In genomic region chr17:31321481-31321880, GRCh38 we compare ENCODE assay signal across 8 cellular contexts. TPM values are rescaled to one million over a fixed set of nuclear protein-coding genes. Genes with fewer than 3 reads are reported as not detected.
A peak's percentile ranks its signal among the peaks of the same experiment; 100 is the strongest.
DNase-seq lines count a peak whose midpoint lies in the region; ATAC-seq and TF ChIP-seq lines count a peak whose summit lies in the region.

TSS of gene EVI2A (minus strand) at chr17:31321622. CDS start at chr17:31319013, 2,609 bp downstream.

- H3K4me3 Mint-ChIP-seq in WTC11, result no peak within 1 kb of the TSS

- peak within 1 kb of the TSS; percentile 1 to 34 (median 14) for H3K4me3 ChIP-seq in breast epithelium
- no peak within 1 kb of the TSS for H3K4me3 ChIP-seq in mesendoderm (ENCODE audit: low read length)

- H3K27ac Mint-ChIP-seq in WTC11, result no peak within 1 kb of the TSS

- H3K18ac ChIP-seq in mesendoderm (ENCODE audit: low read length), result no peak within 1 kb of the TSS

- no peak within 1 kb of the TSS for H3K27ac ChIP-seq in breast epithelium
- H3K27ac ChIP-seq in mesendoderm (ENCODE audit: low read depth, low read length), result no peak within 1 kb of the TSS

- H2BK5ac ChIP-seq in mesendoderm (ENCODE audit: low read length), result no peak within 1 kb of the TSS

- TF ChIP-seq CTCF in WTC11 (IDR thresholded peaks at IDR 0.05) (no peak), breast epithelium (IDR thresholded peaks at IDR 0.05) (no peak)

- H3K36me3 Mint-ChIP-seq in WTC11, result no peaks in the 10 kb centered on the region

- no peaks in the 10 kb centered on the region for H3K79me1 ChIP-seq in mesendoderm (ENCODE audit: low read length)

- intact Hi-C loops in breast epithelium (cut with DNase I; ENCODE audit: low total_unique reads), result no loop called here

- no peak within 1 kb of the TSS for H3K4ac ChIP-seq in mesendoderm (ENCODE audit: low read depth, low read length)

- peaks cover 9% of the 10 kb centered on the region for H3K4me1 Mint-ChIP-seq in WTC11

- no peak within 1 kb of the TSS for H3K23ac ChIP-seq in mesendoderm (ENCODE audit: low read length)

- no peaks in the 10 kb centered on the region for H3K9me3 ChIP-seq in breast epithelium

- H3K9ac ChIP-seq in mesendoderm (ENCODE audit: low read length), result no peak within 1 kb of the TSS

- no peaks in the 10 kb centered on the region for H3K79me2 ChIP-seq in mesendoderm (ENCODE audit: control insufficient read depth, insufficient read depth, low read length)

- peak in 8 of 14 donors; percentile 7 to 47 (median 24) for DNase-seq in C1 segment of cervical spinal cord (lab: John Stamatoyannopoulos, UW)
- no peak for DNase-seq in WTC11 (ENCODE audit: low spot score)
- no peak for DNase-seq in breast epithelium (ENCODE audit: low spot score in 2 of 2)
- DNase-seq in mesendoderm, result peak; percentile 7
- peak; percentile 49 to 56 for DNase-seq in stimulated activated CD8-positive, alpha-beta memory T cell treated with anti-CD3 and anti-CD28 coated beads, Interleukin-7, amount 100 ng/mL, for 1 hour (ENCODE audit: low read depth in 2 of 2)
- no peak for DNase-seq in NCI-H1930 (lab: John Stamatoyannopoulos, UW)

- H3K9me3 Mint-ChIP-seq in WTC11, result no peaks in the 10 kb centered on the region

- H3K4me1 ChIP-seq in breast epithelium, result peaks cover 0 to 4% of the 10 kb centered on the region in 2 donors
- H3K4me1 ChIP-seq in mesendoderm (ENCODE audit: control insufficient read depth, low read depth, low read length), result no peaks in the 10 kb centered on the region

- POLR2A ChIA-PET in WTC11 (lab: Charles Lee), result no interaction called here

- no peak within 1 kb of the TSS for H4K8ac ChIP-seq in mesendoderm (ENCODE audit: low read depth, low read length)

- no peak within 1 kb of the TSS for H2BK15ac ChIP-seq in mesendoderm (replicated peaks; ENCODE audit: low read depth)

- no peaks in the 10 kb centered on the region for H3K27me3 Mint-ChIP-seq in WTC11 (ENCODE audit: low read depth)

- CTCF ChIA-PET in WTC11 (lab: Charles Lee), result no interaction called here

- no peak within 1 kb of the TSS for H3K4me2 ChIP-seq in mesendoderm (ENCODE audit: low read length)

- no peaks in the 10 kb centered on the region for H3K27me3 ChIP-seq in breast epithelium
- H3K27me3 ChIP-seq in mesendoderm (ENCODE audit: insufficient read depth, low read length, poor library complexity), result no peaks in the 10 kb centered on the region

- H3K56ac ChIP-seq in mesendoderm (ENCODE audit: low read length), result no peak within 1 kb of the TSS

- H2BK120ac ChIP-seq in mesendoderm (ENCODE audit: low read depth, low read length), result no peak within 1 kb of the TSS

- no peak within 1 kb of the TSS for H4K5ac ChIP-seq in mesendoderm (ENCODE audit: low read length)

- H3K36me3 ChIP-seq in breast epithelium, result no peaks in the 10 kb centered on the region
- no peaks in the 10 kb centered on the region for H3K36me3 ChIP-seq in mesendoderm (ENCODE audit: control insufficient read depth, insufficient read depth, low read length)

- TF ChIP-seq POLR2A in breast epithelium (IDR thresholded peaks at IDR 0.05), result no peak

- WGBS in mesendoderm (ENCODE audit: extremely low coverage, insufficient coverage, low lambda C conversion rate), result no CpG with 5 or more reads among the region's 3 CpGs

- ATAC-seq in HG03442 (IDR thresholded peaks at IDR 0.05; ENCODE audit: unreplicated experiment) (peak; percentile 45), WTC11 (0 out of 2 replicates have a peak, but pooled peaks have one; percentile 30), HG03045 (IDR thresholded peaks at IDR 0.05; ENCODE audit: unreplicated experiment) (no peak)

- H2AK5ac ChIP-seq in mesendoderm (ENCODE audit: low read length), result no peak within 1 kb of the TSS

TF ChIP-seq in WTC11, 78 proteins besides CTCF, POLR2A, EP300 and RAD21 (continues in another document):
- no peak for TF ChIP-seq HMGA2 (CRISPR knock-in tag; IDR thresholded peaks at IDR 0.05)
- no peak for TF ChIP-seq EMX1 (CRISPR knock-in tag; IDR thresholded peaks at IDR 0.05)
- TF ChIP-seq E2F5 (CRISPR knock-in tag; IDR thresholded peaks at IDR 0.05), result no peak
- TF ChIP-seq ZNF512 (CRISPR knock-in tag; IDR thresholded peaks at IDR 0.05; ENCODE audit: borderline replicate concordance), result no peak
- no peak for TF ChIP-seq ZNF317 (CRISPR knock-in tag; IDR thresholded peaks at IDR 0.05; ENCODE audit: borderline replicate concordance, low read depth)
- no peak for TF ChIP-seq ARID4B (CRISPR knock-in tag; IDR thresholded peaks at IDR 0.05; ENCODE audit: borderline replicate concordance)
- TF ChIP-seq ZNF138 (CRISPR knock-in tag; conservative IDR thresholded peaks at IDR 0.05), result no peak
- no peak for TF ChIP-seq KAT7 (CRISPR knock-in tag; IDR thresholded peaks at IDR 0.05; ENCODE audit: borderline replicate concordance)
- no peak for TF ChIP-seq RELA (CRISPR knock-in tag; IDR thresholded peaks at IDR 0.05; ENCODE audit: borderline replicate concordance)
- TF ChIP-seq ATF1 (CRISPR knock-in tag; IDR thresholded peaks at IDR 0.05), result no peak
- TF ChIP-seq ESRRA (CRISPR knock-in tag; IDR thresholded peaks at IDR 0.05; ENCODE audit: borderline replicate concordance), result no peak
- no peak for TF ChIP-seq GTF2I (CRISPR knock-in tag; conservative IDR thresholded peaks at IDR 0.05)
- TF ChIP-seq FOXP4 (CRISPR knock-in tag; IDR thresholded peaks at IDR 0.05), result no peak
- no peak for TF ChIP-seq SMAD4 (CRISPR knock-in tag; IDR thresholded peaks at IDR 0.05)
- no peak for TF ChIP-seq CREB1 (CRISPR knock-in tag; IDR thresholded peaks at IDR 0.05)
- no peak for TF ChIP-seq NFATC4 (CRISPR knock-in tag; IDR thresholded peaks at IDR 0.05)

RNA-seq across cellular contexts. Expression of gene EVI2A, which starts in this region (rescaled TPM):
- total RNA-seq in WTC11 (2021) (0.09 to 0.16 TPM (median 0.15 TPM) in 3 replicates), breast epithelium (10 to 100 TPM in 1 of 3 donors, 1 to 10 TPM in 2; 4.3 to 34.2 (median 8.8) TPM)
- polyA plus RNA-seq in mesendoderm (2013, experiment 1 of 2), result not detected
- polyA plus RNA-seq in mesendoderm (2013, experiment 2 of 2), result not detected

Comparison
In these comparisons a context has a peak if more than half of its experiments do, and no peak if none do; other contexts are left out.
1. Peak in ATAC-seq in WTC11; RNA of the gene not detected or under 1 TPM.
2. DNase-seq: peak in C1 segment of cervical spinal cord (8 of 14), mesendoderm (single experiment) and stimulated activated CD8-positive, alpha-beta memory T cell treated with anti-CD3 and anti-CD28 coated beads, Interleukin-7, amount 100 ng/mL, for 1 hour (2 of 2); none in WTC11 (single experiment), breast epithelium (0 of 2) and NCI-H1930 (0 of 2).